1 cellular context compared by ENCODE assay signal in genomic region chr2:7031424-7032245, GRCh38.
TF ChIP-seq lines count a peak whose summit lies in the region.

No MANE protein-coding gene starts in this region.

TF ChIP-seq in HepG2, 621 proteins besides CTCF, POLR2A, EP300 and RAD21 (continued from another document and continues in another):
- TF ChIP-seq, protein P1, sequence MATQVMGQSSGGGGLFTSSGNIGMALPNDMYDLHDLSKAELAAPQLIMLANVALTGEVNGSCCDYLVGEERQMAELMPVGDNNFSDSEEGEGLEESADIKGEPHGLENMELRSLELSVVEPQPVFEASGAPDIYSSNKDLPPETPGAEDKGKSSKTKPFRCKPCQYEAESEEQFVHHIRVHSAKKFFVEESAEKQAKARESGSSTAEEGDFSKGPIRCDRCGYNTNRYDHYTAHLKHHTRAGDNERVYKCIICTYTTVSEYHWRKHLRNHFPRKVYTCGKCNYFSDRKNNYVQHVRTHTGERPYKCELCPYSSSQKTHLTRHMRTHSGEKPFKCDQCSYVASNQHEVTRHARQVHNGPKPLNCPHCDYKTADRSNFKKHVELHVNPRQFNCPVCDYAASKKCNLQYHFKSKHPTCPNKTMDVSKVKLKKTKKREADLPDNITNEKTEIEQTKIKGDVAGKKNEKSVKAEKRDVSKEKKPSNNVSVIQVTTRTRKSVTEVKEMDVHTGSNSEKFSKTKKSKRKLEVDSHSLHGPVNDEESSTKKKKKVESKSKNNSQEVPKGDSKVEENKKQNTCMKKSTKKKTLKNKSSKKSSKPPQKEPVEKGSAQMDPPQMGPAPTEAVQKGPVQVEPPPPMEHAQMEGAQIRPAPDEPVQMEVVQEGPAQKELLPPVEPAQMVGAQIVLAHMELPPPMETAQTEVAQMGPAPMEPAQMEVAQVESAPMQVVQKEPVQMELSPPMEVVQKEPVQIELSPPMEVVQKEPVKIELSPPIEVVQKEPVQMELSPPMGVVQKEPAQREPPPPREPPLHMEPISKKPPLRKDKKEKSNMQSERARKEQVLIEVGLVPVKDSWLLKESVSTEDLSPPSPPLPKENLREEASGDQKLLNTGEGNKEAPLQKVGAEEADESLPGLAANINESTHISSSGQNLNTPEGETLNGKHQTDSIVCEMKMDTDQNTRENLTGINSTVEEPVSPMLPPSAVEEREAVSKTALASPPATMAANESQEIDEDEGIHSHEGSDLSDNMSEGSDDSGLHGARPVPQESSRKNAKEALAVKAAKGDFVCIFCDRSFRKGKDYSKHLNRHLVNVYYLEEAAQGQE (IDR thresholded peaks at IDR 0.05; ENCODE audit: borderline replicate concordance in 1 of 2, low read depth in 1 of 2, low read length in 2 of 2) = peak in 1 of 2 experiments; percentile 54; a peak in 2 of 4 replicates
- TF ChIP-seq ZNF407 (CRISPR knock-in tag; IDR thresholded peaks at IDR 0.05; ENCODE audit: not compliant biosample characterization) (no peak), KAT8 (CRISPR knock-in tag; IDR thresholded peaks at IDR 0.05) (peak; percentile 84), HNF4A (CRISPR knock-in tag; IDR thresholded peaks at IDR 0.05) (peak; percentile 71), ZNF143 (CRISPR knock-in tag; IDR thresholded peaks at IDR 0.05) (peak; percentile 48), ATF7-NPFF (CRISPR knock-in tag; IDR thresholded peaks at IDR 0.05; ENCODE audit: low read depth) (no peak), ZNF549 (CRISPR knock-in tag; IDR thresholded peaks at IDR 0.05) (no peak), PBX3 (CRISPR knock-in tag; IDR thresholded peaks at IDR 0.05; ENCODE audit: borderline replicate concordance) (no peak), BRD4 (CRISPR knock-in tag; IDR thresholded peaks at IDR 0.05) (peak; percentile 56; the same call in 1 of the 2 replicates), ZNF329 (CRISPR knock-in tag; IDR thresholded peaks at IDR 0.05; ENCODE audit: low read depth) (no peak), ZNF547 (CRISPR knock-in tag; IDR thresholded peaks at IDR 0.05) (peak; percentile 76; the same call in 1 of the 2 replicates), ZNF768 (CRISPR knock-in tag; IDR thresholded peaks at IDR 0.05) (peak; percentile 62; the same call in 1 of the 2 replicates), ZNF605 (CRISPR knock-in tag; IDR thresholded peaks at IDR 0.05) (no peak), SP1 (IDR thresholded peaks at IDR 0.05) (no peak), SP1 (CRISPR knock-in tag; IDR thresholded peaks at IDR 0.05) (no peak), PHF5A (CRISPR knock-in tag; IDR thresholded peaks at IDR 0.05; ENCODE audit: low read depth, unreplicated experiment) (peak; percentile 65), RXRB (CRISPR knock-in tag; IDR thresholded peaks at IDR 0.05; ENCODE audit: borderline replicate concordance) (peak; percentile 89), MIXL1 (CRISPR knock-in tag; IDR thresholded peaks at IDR 0.05) (peak; percentile 80), ZNF776 (CRISPR knock-in tag; IDR thresholded peaks at IDR 0.05) (no peak; the same call in 1 of the 2 replicates), NCOA5 (CRISPR knock-in tag; IDR thresholded peaks at IDR 0.05) (no peak), NFKBIZ (CRISPR knock-in tag; IDR thresholded peaks at IDR 0.05) (peak; percentile 92; the same call in 1 of the 2 replicates), SSRP1 (CRISPR knock-in tag; IDR thresholded peaks at IDR 0.05) (peak; percentile 95), UBTF (CRISPR knock-in tag; IDR thresholded peaks at IDR 0.05) (peak; percentile 64), NCOA2 (CRISPR knock-in tag; IDR thresholded peaks at IDR 0.05) (peak; percentile 87), ZNF879 (CRISPR knock-in tag; IDR thresholded peaks at IDR 0.05) (no peak), SALL1 (CRISPR knock-in tag; IDR thresholded peaks at IDR 0.05) (peak; percentile 98)
- TF ChIP-seq, protein P2, sequence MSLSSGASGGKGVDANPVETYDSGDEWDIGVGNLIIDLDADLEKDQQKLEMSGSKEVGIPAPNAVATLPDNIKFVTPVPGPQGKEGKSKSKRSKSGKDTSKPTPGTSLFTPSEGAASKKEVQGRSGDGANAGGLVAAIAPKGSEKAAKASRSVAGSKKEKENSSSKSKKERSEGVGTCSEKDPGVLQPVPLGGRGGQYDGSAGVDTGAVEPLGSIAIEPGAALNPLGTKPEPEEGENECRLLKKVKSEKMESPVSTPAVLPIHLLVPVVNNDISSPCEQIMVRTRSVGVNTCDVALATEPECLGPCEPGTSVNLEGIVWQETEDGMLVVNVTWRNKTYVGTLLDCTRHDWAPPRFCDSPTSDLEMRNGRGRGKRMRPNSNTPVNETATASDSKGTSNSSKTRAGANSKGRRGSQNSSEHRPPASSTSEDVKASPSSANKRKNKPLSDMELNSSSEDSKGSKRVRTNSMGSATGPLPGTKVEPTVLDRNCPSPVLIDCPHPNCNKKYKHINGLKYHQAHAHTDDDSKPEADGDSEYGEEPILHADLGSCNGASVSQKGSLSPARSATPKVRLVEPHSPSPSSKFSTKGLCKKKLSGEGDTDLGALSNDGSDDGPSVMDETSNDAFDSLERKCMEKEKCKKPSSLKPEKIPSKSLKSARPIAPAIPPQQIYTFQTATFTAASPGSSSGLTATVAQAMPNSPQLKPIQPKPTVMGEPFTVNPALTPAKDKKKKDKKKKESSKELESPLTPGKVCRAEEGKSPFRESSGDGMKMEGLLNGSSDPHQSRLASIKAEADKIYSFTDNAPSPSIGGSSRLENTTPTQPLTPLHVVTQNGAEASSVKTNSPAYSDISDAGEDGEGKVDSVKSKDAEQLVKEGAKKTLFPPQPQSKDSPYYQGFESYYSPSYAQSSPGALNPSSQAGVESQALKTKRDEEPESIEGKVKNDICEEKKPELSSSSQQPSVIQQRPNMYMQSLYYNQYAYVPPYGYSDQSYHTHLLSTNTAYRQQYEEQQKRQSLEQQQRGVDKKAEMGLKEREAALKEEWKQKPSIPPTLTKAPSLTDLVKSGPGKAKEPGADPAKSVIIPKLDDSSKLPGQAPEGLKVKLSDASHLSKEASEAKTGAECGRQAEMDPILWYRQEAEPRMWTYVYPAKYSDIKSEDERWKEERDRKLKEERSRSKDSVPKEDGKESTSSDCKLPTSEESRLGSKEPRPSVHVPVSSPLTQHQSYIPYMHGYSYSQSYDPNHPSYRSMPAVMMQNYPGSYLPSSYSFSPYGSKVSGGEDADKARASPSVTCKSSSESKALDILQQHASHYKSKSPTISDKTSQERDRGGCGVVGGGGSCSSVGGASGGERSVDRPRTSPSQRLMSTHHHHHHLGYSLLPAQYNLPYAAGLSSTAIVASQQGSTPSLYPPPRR (CRISPR knock-in tag; IDR thresholded peaks at IDR 0.05; ENCODE audit: borderline replicate concordance) = peak; percentile 92; the same call in 1 of the 2 replicates
- TF ChIP-seq, protein P3, sequence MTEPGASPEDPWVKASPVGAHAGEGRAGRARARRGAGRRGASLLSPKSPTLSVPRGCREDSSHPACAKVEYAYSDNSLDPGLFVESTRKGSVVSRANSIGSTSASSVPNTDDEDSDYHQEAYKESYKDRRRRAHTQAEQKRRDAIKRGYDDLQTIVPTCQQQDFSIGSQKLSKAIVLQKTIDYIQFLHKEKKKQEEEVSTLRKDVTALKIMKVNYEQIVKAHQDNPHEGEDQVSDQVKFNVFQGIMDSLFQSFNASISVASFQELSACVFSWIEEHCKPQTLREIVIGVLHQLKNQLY (CRISPR knock-in tag; IDR thresholded peaks at IDR 0.05) = peak; percentile 79
- TF ChIP-seq, protein P4, sequence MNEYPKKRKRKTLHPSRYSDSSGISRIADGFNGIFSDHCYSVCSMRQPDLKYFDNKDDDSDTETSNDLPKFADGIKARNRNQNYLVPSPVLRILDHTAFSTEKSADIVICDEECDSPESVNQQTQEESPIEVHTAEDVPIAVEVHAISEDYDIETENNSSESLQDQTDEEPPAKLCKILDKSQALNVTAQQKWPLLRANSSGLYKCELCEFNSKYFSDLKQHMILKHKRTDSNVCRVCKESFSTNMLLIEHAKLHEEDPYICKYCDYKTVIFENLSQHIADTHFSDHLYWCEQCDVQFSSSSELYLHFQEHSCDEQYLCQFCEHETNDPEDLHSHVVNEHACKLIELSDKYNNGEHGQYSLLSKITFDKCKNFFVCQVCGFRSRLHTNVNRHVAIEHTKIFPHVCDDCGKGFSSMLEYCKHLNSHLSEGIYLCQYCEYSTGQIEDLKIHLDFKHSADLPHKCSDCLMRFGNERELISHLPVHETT (CRISPR knock-in tag; conservative IDR thresholded peaks at IDR 0.05) = 0 out of 2 replicates have a peak, but pooled peaks have one; percentile 34
- TF ChIP-seq, protein P5, sequence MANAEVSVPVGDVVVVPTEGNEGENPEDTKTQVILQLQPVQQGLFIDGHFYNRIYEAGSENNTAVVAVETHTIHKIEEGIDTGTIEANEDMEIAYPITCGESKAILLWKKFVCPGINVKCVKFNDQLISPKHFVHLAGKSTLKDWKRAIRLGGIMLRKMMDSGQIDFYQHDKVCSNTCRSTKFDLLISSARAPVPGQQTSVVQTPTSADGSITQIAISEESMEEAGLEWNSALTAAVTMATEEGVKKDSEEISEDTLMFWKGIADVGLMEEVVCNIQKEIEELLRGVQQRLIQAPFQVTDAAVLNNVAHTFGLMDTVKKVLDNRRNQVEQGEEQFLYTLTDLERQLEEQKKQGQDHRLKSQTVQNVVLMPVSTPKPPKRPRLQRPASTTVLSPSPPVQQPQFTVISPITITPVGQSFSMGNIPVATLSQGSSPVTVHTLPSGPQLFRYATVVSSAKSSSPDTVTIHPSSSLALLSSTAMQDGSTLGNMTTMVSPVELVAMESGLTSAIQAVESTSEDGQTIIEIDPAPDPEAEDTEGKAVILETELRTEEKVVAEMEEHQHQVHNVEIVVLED (CRISPR knock-in tag; IDR thresholded peaks at IDR 0.05; ENCODE audit: borderline replicate concordance) = peak; percentile 68; the same call in 1 of the 2 replicates
